ENCODE assay signal across 8 cellular contexts in genomic region chr3:127629462-127630403, GRCh38. TPM values are rescaled to one million over a fixed set of nuclear protein-coding genes. Genes with fewer than 3 reads are reported as not detected.
DNase-seq lines count a peak whose midpoint lies in the region; ATAC-seq and TF ChIP-seq lines count a peak whose summit lies in the region.

No MANE protein-coding gene starts in this region.

- H3K4me3 ChIP-seq in GM12865 (ENCODE audit: low read depth, low read length) (peak overlapping the region; percentile 46), NB4 (ENCODE audit: low read depth, low read length) (no peak overlapping the region), fibroblast of villous mesenchyme (ENCODE audit: low read depth, low read length) (peak overlapping the region; percentile 45)

- no peak for TF ChIP-seq CTCF in GM12865 (IDR thresholded peaks at IDR 0.05; ENCODE audit: insufficient read depth, low read depth, low read length, missing control alignments)
- TF ChIP-seq CTCF in NB4 (IDR thresholded peaks at IDR 0.05; ENCODE audit: low read depth, low read length), result no peak
- TF ChIP-seq CTCF in fibroblast of villous mesenchyme (IDR thresholded peaks at IDR 0.05; ENCODE audit: insufficient read depth, low read depth, low read length), result no peak

- DNase-seq in GM12865 (ENCODE audit: low read depth) (peak; percentile 49), NB4 (ENCODE audit: low read depth) (peak; percentile 29), fibroblast of villous mesenchyme (ENCODE audit: low read depth) (no peak), posterior vena cava (ENCODE audit: low spot score) (peak; percentile 73), dedifferentiated amniotic fluid mesenchymal stem cell (ENCODE audit: extremely low spot score) (no peak), GM03348 (ENCODE audit: low spot score) (no peak)
- peak; percentile 54 for DNase-seq in activated T-cell treated with anti-CD3 and anti-CD28 coated beads, Interleukin-2, amount 50 U/mL, for 1 hour

- no peak for ATAC-seq in GM21447 (IDR thresholded peaks at IDR 0.05; ENCODE audit: unreplicated experiment)

- intact Hi-C loops in posterior vena cava (cut with DNase I), result no loop called here

- TF ChIP-seq POLR2A in NB4 (IDR thresholded peaks at IDR 0.05; ENCODE audit: extremely low read depth, insufficient read length), result no peak

RNA-seq across cellular contexts. Expression of gene PODXL2, which starts 0.7 kb away (rescaled TPM):
- 0.32 and 0.86 TPM in 2 replicates for total RNA-seq in fibroblast of villous mesenchyme
- total RNA-seq in posterior vena cava, result 1 to 10 TPM; 2.0 to 2.5 TPM

RNA-seq across cellular contexts. Expression of gene MCM2, which starts 31.5 kb away (rescaled TPM):
- total RNA-seq in fibroblast of villous mesenchyme (39.3 and 45.4 TPM in 2 replicates), posterior vena cava (1 to 10 TPM; 4.0 to 5.6 TPM)

RNA-seq across cellular contexts. Expression of gene TPRA1, which starts 39.2 kb away (rescaled TPM):
- 26.4 and 40.6 TPM in 2 replicates for total RNA-seq in fibroblast of villous mesenchyme
- 10 to 100 TPM; 21.4 to 22.8 TPM for total RNA-seq in posterior vena cava

RNA-seq across cellular contexts. Expression of gene ABTB1, which starts 43.0 kb away (rescaled TPM):
- 3.5 and 6.4 TPM in 2 replicates for total RNA-seq in fibroblast of villous mesenchyme
- total RNA-seq in posterior vena cava, result 10 to 100 TPM; 27.7 to 28.9 TPM

Comparison
In these comparisons a context has a peak if more than half of its experiments do, and no peak if none do; other contexts are left out.
1. DNase-seq: peak in GM12865 (single experiment), NB4 (single experiment), activated T-cell treated with anti-CD3 and anti-CD28 coated beads, Interleukin-2, amount 50 U/mL, for 1 hour (single experiment) and posterior vena cava (single experiment); none in fibroblast of villous mesenchyme (single experiment), dedifferentiated amniotic fluid mesenchymal stem cell (single experiment) and GM03348 (single experiment).